9 cellular contexts compared by ENCODE assay signal in the genomic region with DNA sequence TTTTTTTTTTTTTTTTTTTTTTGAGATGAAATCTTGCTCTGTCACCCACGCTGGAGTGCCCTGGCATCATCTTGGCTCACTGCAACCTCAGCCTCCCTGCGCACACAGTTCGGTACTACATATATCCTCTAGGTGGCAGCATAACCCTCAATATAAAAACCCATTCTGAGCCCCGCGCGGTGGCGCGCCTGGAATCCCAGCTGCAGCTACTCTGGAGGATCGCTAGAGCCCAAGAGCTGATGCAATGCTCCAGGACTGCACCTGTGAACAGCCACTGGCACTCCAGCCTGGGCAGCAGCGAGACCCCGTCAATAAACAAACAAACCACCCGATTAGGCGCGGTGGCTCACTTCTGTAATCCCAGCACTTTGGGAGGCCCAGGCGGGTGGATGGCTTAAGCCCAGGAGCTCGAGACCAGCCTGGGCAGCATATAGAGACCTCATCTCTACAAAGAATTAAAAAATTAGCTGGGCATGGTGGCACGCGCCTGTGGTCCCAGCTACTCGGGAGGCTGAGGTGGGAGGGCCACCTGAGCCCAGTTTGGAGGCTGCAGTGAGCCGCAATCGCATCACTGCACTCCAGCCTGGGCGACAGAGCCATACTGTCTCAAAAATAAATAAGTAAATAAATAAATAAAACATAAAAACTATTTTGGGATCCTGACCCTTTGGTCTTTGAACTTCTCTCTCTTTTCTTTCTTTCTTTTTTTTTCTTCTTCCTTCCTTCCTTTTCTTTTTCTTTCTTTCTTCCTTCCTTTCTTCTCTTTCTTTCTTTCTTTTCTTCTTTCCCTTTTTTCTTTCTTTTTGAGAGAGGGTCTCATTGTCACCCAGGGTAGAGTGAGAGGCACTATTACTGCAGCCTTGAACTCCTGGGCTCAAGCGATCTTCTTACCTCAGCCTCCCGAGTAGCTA. TPM values are rescaled to one million over a fixed set of nuclear protein-coding genes. Genes with fewer than 3 reads are reported as not detected.
DNase-seq lines count a peak whose midpoint lies in the region; ATAC-seq lines count a peak whose summit lies in the region.
"Had no signal": no experiment of that assay in that cellular context is flagged by ENCODE, and none has a peak within 500 bp of the region (broad histone marks: within the 10 kb centered on the region; RNA-seq: fewer than 3 reads in every experiment).

No MANE protein-coding gene starts in this region.

- no peaks in the 10 kb centered on the region for H3K9me3 ChIP-seq in CD4-positive, CD25-positive, alpha-beta regulatory T cell (ENCODE audit: control insufficient read depth in 2 of 2, low read length in 2 of 2)
- H3K9me3 ChIP-seq in HUES6 (ENCODE audit: control insufficient read depth, insufficient read depth, low read depth, low read length) (no peaks in the 10 kb centered on the region), mesenchymal stem cell (ENCODE audit: control insufficient read depth, low read length) (no peaks in the 10 kb centered on the region)
- no peaks in the 10 kb centered on the region for H3K9me3 ChIP-seq in effector memory CD4-positive, alpha-beta T cell (ENCODE audit: control insufficient read depth, low read length)

- H3K18ac ChIP-seq in mesenchymal stem cell (ENCODE audit: low read depth in 1 of 2, low read length in 2 of 2), result no peak overlapping the region

- no peak overlapping the region for H3K4ac ChIP-seq in mesenchymal stem cell (ENCODE audit: low read depth in 1 of 2, low read length in 2 of 2)

- no peak overlapping the region for H3K14ac ChIP-seq in mesenchymal stem cell (ENCODE audit: low read length in 2 of 2)

- no peaks in the 10 kb centered on the region for H3K36me3 Mint-ChIP-seq in CD4-positive, CD25-positive, alpha-beta regulatory T cell

- H3K27ac Mint-ChIP-seq in CD4-positive, CD25-positive, alpha-beta regulatory T cell, result peak overlapping the region in 1 of 3 donors; percentile 60
- H3K27ac Mint-ChIP-seq: T-helper 1 cell treated with Interleukin-12 subunit alpha and Interleukin-12 subunit beta and Interleukin-4 antibody, amounts not matched to agents 30 μg/mL and 1 μg/mL, for 36 hours had no signal

- no peak overlapping the region for H2AFZ ChIP-seq in mesenchymal stem cell (ENCODE audit: low read depth, low read length)

- H3K9ac ChIP-seq in HUES6 (ENCODE audit: low read length), result peak overlapping the region; percentile 67
- H3K9ac ChIP-seq in mesenchymal stem cell (ENCODE audit: low read length), result no peak overlapping the region

- H3K23ac ChIP-seq in mesenchymal stem cell (ENCODE audit: low read length in 2 of 2), result no peak overlapping the region

- no peak overlapping the region for H2BK5ac ChIP-seq in mesenchymal stem cell (ENCODE audit: low read depth, low read length, poor library complexity, severe bottlenecking)

- H3K4me1 Mint-ChIP-seq in CD4-positive, CD25-positive, alpha-beta regulatory T cell, result peaks cover 0 to 7% (median 4%) of the 10 kb centered on the region in 4 donors

- no peaks in the 10 kb centered on the region for H3K79me1 ChIP-seq in mesenchymal stem cell (replicated peaks; ENCODE audit: low read length, poor library complexity, severe bottlenecking)

- H2BK120ac ChIP-seq in mesenchymal stem cell (ENCODE audit: low read depth, low read length), result no peak overlapping the region

- 17% methylated on average over 20 of the region's 24 CpGs for WGBS in mesenchymal stem cell

- no peak overlapping the region for H2BK12ac ChIP-seq in mesenchymal stem cell (ENCODE audit: low read length in 2 of 2)

- H3K27me3 Mint-ChIP-seq in CD4-positive, CD25-positive, alpha-beta regulatory T cell, result peaks cover 58% of the 10 kb centered on the region

- peak overlapping the region in 2 of 4 donors; percentile 54 to 67 for H3K4me3 Mint-ChIP-seq in CD4-positive, CD25-positive, alpha-beta regulatory T cell
- H3K4me3 Mint-ChIP-seq: T-helper 1 cell treated with Interleukin-12 subunit alpha and Interleukin-12 subunit beta and Interleukin-4 antibody, amounts not matched to agents 30 μg/mL and 1 μg/mL, for 36 hours had no signal

- no peak overlapping the region for H3K4me3 ChIP-seq in CD4-positive, CD25-positive, alpha-beta regulatory T cell (ENCODE audit: low read depth, low read length)
- peak overlapping the region; percentile 28 for H3K4me3 ChIP-seq in HUES6 (ENCODE audit: low read depth, low read length)
- H3K4me3 ChIP-seq in effector memory CD4-positive, alpha-beta T cell (ENCODE audit: insufficient read depth, low read depth, low read length, poor library complexity, severe bottlenecking), result no peak overlapping the region
- H3K4me3 ChIP-seq in mesenchymal stem cell (ENCODE audit: insufficient read depth in 1 of 2, low read depth in 1 of 2, low read length in 2 of 2), result no peak overlapping the region

- no peak overlapping the region for H2AK5ac ChIP-seq in mesenchymal stem cell (ENCODE audit: low read length, severe bottlenecking)

- H3K9me3 Mint-ChIP-seq in CD4-positive, CD25-positive, alpha-beta regulatory T cell, result no peaks in the 10 kb centered on the region
- H3K9me3 Mint-ChIP-seq: T-helper 1 cell treated with Interleukin-12 subunit alpha and Interleukin-12 subunit beta and Interleukin-4 antibody, amounts not matched to agents 30 μg/mL and 1 μg/mL, for 36 hours had no signal

- H3K27ac ChIP-seq in CD4-positive, CD25-positive, alpha-beta regulatory T cell (ENCODE audit: insufficient read depth, low read length, poor library complexity, severe bottlenecking), result no peak overlapping the region
- H3K27ac ChIP-seq in HUES6 (ENCODE audit: low read depth, low read length) (no peak overlapping the region), mesenchymal stem cell (ENCODE audit: low read length, poor library complexity, severe bottlenecking) (no peak overlapping the region)
- no peak overlapping the region for H3K27ac ChIP-seq in effector memory CD4-positive, alpha-beta T cell (ENCODE audit: insufficient read depth, low read length, poor library complexity, severe bottlenecking)

- peak overlapping the region; percentile 65 for H3K4me2 ChIP-seq in mesenchymal stem cell (ENCODE audit: low read length, poor library complexity, severe bottlenecking)

- peaks cover 4% of the 10 kb centered on the region for H3K4me1 ChIP-seq in CD4-positive, CD25-positive, alpha-beta regulatory T cell (ENCODE audit: control insufficient read depth, insufficient read depth, low read length, poor library complexity, severe bottlenecking)
- no peaks in the 10 kb centered on the region for H3K4me1 ChIP-seq in HUES6 (ENCODE audit: control insufficient read depth, insufficient read depth, low read length)
- peaks cover 3% of the 10 kb centered on the region for H3K4me1 ChIP-seq in effector memory CD4-positive, alpha-beta T cell (ENCODE audit: control insufficient read depth, insufficient read depth, low read length, poor library complexity, severe bottlenecking)
- H3K4me1 ChIP-seq in mesenchymal stem cell (ENCODE audit: control insufficient read depth, insufficient read depth, low read depth, low read length), result peaks cover 6% of the 10 kb centered on the region

- H2BK15ac ChIP-seq in mesenchymal stem cell (ENCODE audit: low read depth, poor library complexity, severe bottlenecking), result no peak overlapping the region

- H4K91ac ChIP-seq in mesenchymal stem cell (ENCODE audit: low read length), result no peak overlapping the region

- H3K36me3 ChIP-seq in CD4-positive, CD25-positive, alpha-beta regulatory T cell (ENCODE audit: control insufficient read depth, insufficient read depth, low read length), result no peaks in the 10 kb centered on the region
- H3K36me3 ChIP-seq in HUES6 (ENCODE audit: control insufficient read depth, insufficient read depth, low read length), result no peaks in the 10 kb centered on the region
- no peaks in the 10 kb centered on the region for H3K36me3 ChIP-seq in effector memory CD4-positive, alpha-beta T cell (ENCODE audit: control insufficient read depth, insufficient read depth, low read length)
- no peaks in the 10 kb centered on the region for H3K36me3 ChIP-seq in mesenchymal stem cell (ENCODE audit: control insufficient read depth in 1 of 2, insufficient read depth in 2 of 2, low read depth in 1 of 2, low read length in 2 of 2)

- peak; percentile 95 to 97 for ATAC-seq in CD4-positive, CD25-positive, alpha-beta regulatory T cell (ENCODE audit: low read depth in 2 of 2)
- ATAC-seq in GM21360 (IDR thresholded peaks at IDR 0.05; ENCODE audit: unreplicated experiment), result peak; percentile 78

- H4K8ac ChIP-seq in mesenchymal stem cell (ENCODE audit: low read length), result no peak overlapping the region

- peak; percentile 59 to 79 (median 75) for DNase-seq in CD4-positive, CD25-positive, alpha-beta regulatory T cell
- peak; percentile 70 for DNase-seq in NOMO-1 treated with dmso at 0.1 percent for 144 hours (lab: John Stamatoyannopoulos, UW; ENCODE audit: unreplicated experiment)
- peak; percentile 52 for DNase-seq in activated CD8-positive, alpha-beta memory T cell treated with anti-CD3 and anti-CD28 coated beads for 4 hours (ENCODE audit: low read depth in 2 of 2)
- peak; percentile 45 to 57 (median 46) for DNase-seq in effector memory CD4-positive, alpha-beta T cell
- peak; percentile 85 for DNase-seq in mesenchymal stem cell
- DNase-seq in stimulated activated CD8-positive, alpha-beta memory T cell treated with anti-CD3 and anti-CD28 coated beads, Interleukin-2, amount 100 ng/mL, for 1 hour (ENCODE audit: low read depth in 2 of 2), result peak; percentile 51 to 54

- H3K27me3 ChIP-seq in CD4-positive, CD25-positive, alpha-beta regulatory T cell (ENCODE audit: control insufficient read depth, insufficient read depth, low read length), result no peaks in the 10 kb centered on the region
- H3K27me3 ChIP-seq in HUES6 (ENCODE audit: control insufficient read depth, insufficient read depth, low read length) (no peaks in the 10 kb centered on the region), mesenchymal stem cell (ENCODE audit: control insufficient read depth in 1 of 2, insufficient read depth in 1 of 2, low read length in 2 of 2) (peaks cover 13 to 28% of the 10 kb centered on the region in 2 experiments)
- H3K27me3 ChIP-seq in effector memory CD4-positive, alpha-beta T cell (replicated peaks; ENCODE audit: control insufficient read depth, insufficient read depth, low read length, poor library complexity, severe bottlenecking), result peaks cover 2% of the 10 kb centered on the region

RNA-seq across cellular contexts. Expression of gene AKAP10, which starts 15.4 kb away (rescaled TPM):
- total RNA-seq in CD4-positive, CD25-positive, alpha-beta regulatory T cell, result 46.2 TPM
- polyA plus RNA-seq in CD4-positive, CD25-positive, alpha-beta regulatory T cell, result 10 to 100 TPM; 17.7 to 22.0 (median 18.4) TPM
- polyA plus RNA-seq in mesenchymal stem cell (2013, experiment 1 of 2), result 11.9 TPM
- 12.0 TPM for polyA plus RNA-seq in mesenchymal stem cell (2013, experiment 2 of 2)

RNA-seq across cellular contexts. Expression of gene SPECC1, which starts 16.1 kb away (rescaled TPM):
- 6.5 TPM for total RNA-seq in CD4-positive, CD25-positive, alpha-beta regulatory T cell
- polyA plus RNA-seq in CD4-positive, CD25-positive, alpha-beta regulatory T cell, result 1 to 10 TPM in 3 of 4 donors, under 1 TPM in 1; 0.62 to 1.3 (median 1.2) TPM
- 34.2 TPM for polyA plus RNA-seq in mesenchymal stem cell (2013, experiment 1 of 2)
- polyA plus RNA-seq in mesenchymal stem cell (2013, experiment 2 of 2), result 31.5 TPM
